In the genomic region with DNA sequence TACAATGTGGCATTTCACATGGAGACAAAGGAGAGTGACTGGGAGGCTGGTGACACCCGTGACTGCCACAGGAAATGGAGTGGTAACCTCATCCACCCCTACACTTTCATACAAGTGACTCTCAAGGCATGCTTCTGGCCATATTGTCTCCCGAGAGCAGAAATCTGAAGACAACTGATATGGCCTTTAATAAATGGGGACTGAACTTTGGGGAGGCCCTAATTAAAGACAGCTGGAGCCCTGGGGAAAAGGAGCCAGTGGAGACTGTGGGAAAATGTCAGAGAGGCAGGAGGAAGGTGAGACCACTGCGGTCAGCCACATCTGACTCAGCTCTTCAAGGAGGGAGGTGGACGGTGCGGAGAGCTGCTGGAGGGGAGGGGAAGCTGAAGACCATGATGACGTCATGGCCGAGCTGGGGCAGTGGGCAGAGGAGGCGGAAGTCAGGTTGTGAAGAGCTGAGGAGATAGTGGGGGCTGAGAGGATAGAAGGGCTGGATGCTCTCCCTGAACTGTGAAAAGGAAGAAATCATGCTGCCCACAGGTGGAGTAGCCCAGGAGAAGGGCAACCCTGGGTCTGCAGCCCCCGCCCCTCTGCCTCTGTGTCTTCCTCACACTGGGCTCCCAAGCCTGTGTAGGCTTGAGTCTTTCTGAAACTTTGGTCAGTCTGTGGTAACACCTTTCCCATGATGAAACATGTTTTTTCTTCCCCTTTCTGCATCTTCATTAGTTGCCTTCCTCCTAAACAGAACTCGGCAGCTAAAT, we compare ENCODE assay signal across 9 cellular contexts. TPM values are rescaled to one million over a fixed set of nuclear protein-coding genes. Genes with fewer than 3 reads are reported as not detected.
DNase-seq lines count a peak whose midpoint lies in the region; ATAC-seq and TF ChIP-seq lines count a peak whose summit lies in the region.
"Had no signal": no experiment of that assay in that cellular context is flagged by ENCODE, and none has a peak within 500 bp of the region (broad histone marks: within the 10 kb centered on the region; RNA-seq: fewer than 3 reads in every experiment).

No MANE protein-coding gene starts in this region.

- intact Hi-C loops in left ventricle myocardium superior (cut with micrococcal nuclease), result no loop called here
- intact Hi-C loops in activated T-helper 2 cell treated with anti-CD3 and anti-CD28 coated beads, Interferon-gamma antibody, Interleukin-2, Interleukin-4, amounts not matched to agents 10 μg/mL and 5 μg/mL and 100 μg/mL, durations not matched to agents 14 hours and 24 hours and 36 hours (cut with micrococcal nuclease), result no loop called here

- no peaks in the 10 kb centered on the region for H3K36me3 Mint-ChIP-seq in activated T-helper 2 cell treated with anti-CD3 and anti-CD28 coated beads, Interferon-gamma antibody, Interleukin-2, Interleukin-4, amounts not matched to agents 10 μg/mL and 5 μg/mL and 100 μg/mL, durations not matched to agents 14 hours and 24 hours and 36 hours (ENCODE audit: low read depth)
- H3K36me3 Mint-ChIP-seq in naive thymus-derived CD8-positive, alpha-beta T cell, result peaks cover 0 to 9% (median 0%) of the 10 kb centered on the region in 3 donors

- POLR2A ChIA-PET in naive thymus-derived CD8-positive, alpha-beta T cell (lab: Charles Lee), result no interaction called here

- H3K4me1 Mint-ChIP-seq in activated T-helper 2 cell treated with anti-CD3 and anti-CD28 coated beads, Interferon-gamma antibody, Interleukin-2, Interleukin-4, amounts not matched to agents 10 μg/mL and 5 μg/mL and 100 μg/mL, durations not matched to agents 14 hours and 24 hours and 36 hours (ENCODE audit: low read depth), result peaks cover 18% of the 10 kb centered on the region
- H3K4me1 Mint-ChIP-seq in naive thymus-derived CD8-positive, alpha-beta T cell, result peaks cover 0 to 24% (median 6%) of the 10 kb centered on the region in 4 donors

- ATAC-seq in GM21723 (IDR thresholded peaks at IDR 0.05; ENCODE audit: unreplicated experiment) (peak; percentile 57), left ventricle myocardium superior (peak; percentile 18), GM19467 (IDR thresholded peaks at IDR 0.05; ENCODE audit: unreplicated experiment) (no peak), HG02938 (IDR thresholded peaks at IDR 0.05; ENCODE audit: unreplicated experiment) (no peak)
- ATAC-seq in naive thymus-derived CD8-positive, alpha-beta T cell, result no peak

- no peak overlapping the region for H3K27ac Mint-ChIP-seq in activated T-helper 2 cell treated with anti-CD3 and anti-CD28 coated beads, Interferon-gamma antibody, Interleukin-2, Interleukin-4, amounts not matched to agents 10 μg/mL and 5 μg/mL and 100 μg/mL, durations not matched to agents 14 hours and 24 hours and 36 hours
- peak overlapping the region in 3 of 10 donors; percentile 19 to 85 (median 23) for H3K27ac Mint-ChIP-seq in naive thymus-derived CD8-positive, alpha-beta T cell

- TF ChIP-seq CTCF in AG09319 (IDR thresholded peaks at IDR 0.05; ENCODE audit: low read depth, low read length), result no peak

- H3K27me3 Mint-ChIP-seq in activated T-helper 2 cell treated with anti-CD3 and anti-CD28 coated beads, Interferon-gamma antibody, Interleukin-2, Interleukin-4, amounts not matched to agents 10 μg/mL and 5 μg/mL and 100 μg/mL, durations not matched to agents 14 hours and 24 hours and 36 hours (ENCODE audit: low read depth), result no peaks in the 10 kb centered on the region
- peaks cover 0 to 18% (median 7%) of the 10 kb centered on the region in 5 donors for H3K27me3 Mint-ChIP-seq in naive thymus-derived CD8-positive, alpha-beta T cell

- H3K4me3 Mint-ChIP-seq in activated T-helper 2 cell treated with anti-CD3 and anti-CD28 coated beads, Interferon-gamma antibody, Interleukin-2, Interleukin-4, amounts not matched to agents 10 μg/mL and 5 μg/mL and 100 μg/mL, durations not matched to agents 14 hours and 24 hours and 36 hours (ENCODE audit: low read depth), result no peak overlapping the region
- H3K4me3 Mint-ChIP-seq in naive thymus-derived CD8-positive, alpha-beta T cell, result peak overlapping the region in 1 of 10 donors; percentile 40

- DNase-seq in AG09319 (ENCODE audit: extremely low read depth, low read depth) (peak; percentile 66), OCI-M1 (lab: John Stamatoyannopoulos, UW) (peak; percentile 86), left ventricle myocardium superior (no peak)
- DNase-seq in activated T-helper 2 cell treated with anti-CD3 and anti-CD28 coated beads, Interferon-gamma antibody, Interleukin-2, Interleukin-4, amounts not matched to agents 10 μg/mL and 5 μg/mL and 100 μg/mL, durations not matched to agents 14 hours and 24 hours and 36 hours (ENCODE audit: low spot score), result no peak
- DNase-seq in naive thymus-derived CD8-positive, alpha-beta T cell, result no peak

- no peaks in the 10 kb centered on the region for H3K9me3 Mint-ChIP-seq in activated T-helper 2 cell treated with anti-CD3 and anti-CD28 coated beads, Interferon-gamma antibody, Interleukin-2, Interleukin-4, amounts not matched to agents 10 μg/mL and 5 μg/mL and 100 μg/mL, durations not matched to agents 14 hours and 24 hours and 36 hours
- no peaks in the 10 kb centered on the region for H3K9me3 Mint-ChIP-seq in naive thymus-derived CD8-positive, alpha-beta T cell

RNA-seq across cellular contexts. Expression of gene NCF2, which starts 14.0 kb away (rescaled TPM):
- 5.8 TPM for total RNA-seq in left ventricle myocardium superior
- 2.2 and 2.6 TPM in 2 replicates for total RNA-seq in activated T-helper 2 cell treated with anti-CD3 and anti-CD28 coated beads, Interferon-gamma antibody, Interleukin-2, Interleukin-4, amounts not matched to agents 10 μg/mL and 5 μg/mL and 100 μg/mL, durations not matched to agents 14 hours and 24 hours and 36 hours
- under 1 TPM; 0.91 to 0.99 TPM for total RNA-seq in naive thymus-derived CD8-positive, alpha-beta T cell
- 1 to 10 TPM in 2 of 3 donors, not detected in 1; 1.2 to 3.4 TPM for polyA plus RNA-seq in naive thymus-derived CD8-positive, alpha-beta T cell

RNA-seq across cellular contexts. Expression of gene ARPC5, which starts 31.4 kb away (rescaled TPM):
- 36.4 TPM for total RNA-seq in left ventricle myocardium superior
- total RNA-seq in activated T-helper 2 cell treated with anti-CD3 and anti-CD28 coated beads, Interferon-gamma antibody, Interleukin-2, Interleukin-4, amounts not matched to agents 10 μg/mL and 5 μg/mL and 100 μg/mL, durations not matched to agents 14 hours and 24 hours and 36 hours, result 160 and 169 TPM in 2 replicates
- total RNA-seq in naive thymus-derived CD8-positive, alpha-beta T cell, result 100 to 1,000 TPM in 1 of 2 experiments, 10 to 100 TPM in 1; 99.6 to 102 TPM
- 100 to 1,000 TPM; 400 to 556 (median 509) TPM for polyA plus RNA-seq in naive thymus-derived CD8-positive, alpha-beta T cell

RNA-seq across cellular contexts. Expression of gene APOBEC4, which starts 48.9 kb away (rescaled TPM):
- total RNA-seq in left ventricle myocardium superior, result not detected
- total RNA-seq in activated T-helper 2 cell treated with anti-CD3 and anti-CD28 coated beads, Interferon-gamma antibody, Interleukin-2, Interleukin-4, amounts not matched to agents 10 μg/mL and 5 μg/mL and 100 μg/mL, durations not matched to agents 14 hours and 24 hours and 36 hours, result not detected in 2 replicates
- total RNA-seq in naive thymus-derived CD8-positive, alpha-beta T cell, result not detected
- not detected for polyA plus RNA-seq in naive thymus-derived CD8-positive, alpha-beta T cell
- total RNA-seq: pancreas had no signal

Comparison
In these comparisons a context has a peak if more than half of its experiments do, and no peak if none do; other contexts are left out.
1. DNase-seq: peak in AG09319 (single experiment) and OCI-M1 (single experiment); none in left ventricle myocardium superior (single experiment), activated T-helper 2 cell treated with anti-CD3 and anti-CD28 coated beads, Interferon-gamma antibody, Interleukin-2, Interleukin-4, amounts not matched to agents 10 μg/mL and 5 μg/mL and 100 μg/mL, durations not matched to agents 14 hours and 24 hours and 36 hours (single experiment) and naive thymus-derived CD8-positive, alpha-beta T cell (0 of 10).
2. ATAC-seq: peak in GM21723 (single experiment) and left ventricle myocardium superior (single experiment); none in GM19467 (single experiment), HG02938 (single experiment) and naive thymus-derived CD8-positive, alpha-beta T cell (0 of 2).